Comparison of ENCODE assay signal across 19 cellular contexts in genomic region chr5:56106837-56107236, GRCh38.
"Had no signal": no experiment of that assay in that cellular context is flagged by ENCODE, and none has a peak within 500 bp of the region (broad histone marks: within the 10 kb centered on the region; RNA-seq: fewer than 3 reads in every experiment).

No MANE protein-coding gene starts in this region.

- H3K27me3 Mint-ChIP-seq: activated naive CD8-positive, alpha-beta T cell; activated T-helper 17 cell treated with anti-CD3 and anti-CD28 coated beads, Interleukin-2, amount 50 U/mL, for 72 hours had no signal

- H3K9me3 Mint-ChIP-seq: activated T-helper 17 cell treated with anti-CD3 and anti-CD28 coated beads, Interleukin-2, amount 50 U/mL, for 72 hours had no signal

- H3K27me3 ChIP-seq: esophagus muscularis mucosa, heart right ventricle, tibial artery had no signal

- H3K4me3 Mint-ChIP-seq: activated CD8-positive, alpha-beta T cell treated with anti-CD3 and anti-CD28 coated beads, Interleukin-2, amount 10 ng/mL, durations not matched to agents 7 days and 5 days; activated naive CD8-positive, alpha-beta T cell; activated T-helper 17 cell treated with anti-CD3 and anti-CD28 coated beads, Interleukin-2, amount 50 U/mL, for 72 hours had no signal

- H3K36me3 ChIP-seq: esophagus muscularis mucosa, heart right ventricle, left ventricle myocardium inferior, tibial artery had no signal

- H3K4me3 ChIP-seq: esophagus muscularis mucosa, heart right ventricle, left ventricle myocardium inferior, SK-N-MC, tibial artery had no signal

- H3K27ac Mint-ChIP-seq: activated CD8-positive, alpha-beta T cell treated with anti-CD3 and anti-CD28 coated beads, Interleukin-2, amount 10 ng/mL, durations not matched to agents 7 days and 5 days; activated T-helper 17 cell treated with anti-CD3 and anti-CD28 coated beads, Interleukin-2, amount 50 U/mL, for 72 hours had no signal

- ATAC-seq: activated CD8-positive, alpha-beta T cell treated with anti-CD3 and anti-CD28 coated beads, Interleukin-2, amount 10 ng/mL, durations not matched to agents 7 days and 5 days; activated T-helper 17 cell treated with anti-CD3 and anti-CD28 coated beads, Interleukin-2, amount 50 U/mL, for 72 hours; heart right ventricle had no signal

- H3K27ac ChIP-seq: esophagus muscularis mucosa, heart right ventricle, SK-N-MC, tibial artery had no signal

- DNase-seq: activated CD4-positive, CD25-positive, alpha-beta regulatory T cell; activated CD8-positive, alpha-beta T cell treated with anti-CD3 and anti-CD28 coated beads, Interleukin-2, amount 10 ng/mL, durations not matched to agents 7 days and 5 days; amniotic stem cell; dermis blood vessel endothelial cell; effector memory CD4-positive, alpha-beta T cell; heart right ventricle; left ventricle myocardium inferior; mammary epithelial cell; midbrain; stimulated activated CD4-positive, alpha-beta T cell treated with anti-CD3 and anti-CD28 coated beads, Interleukin-12 subunit alpha, Interleukin-12 subunit beta, amount 100 ng/mL, for 4 hours; stimulated activated CD4-positive, alpha-beta T cell treated with anti-CD3 and anti-CD28 coated beads, Interleukin-1b, Interleukin-23, amount 100 ng/mL, for 48 hours; stimulated activated CD8-positive, alpha-beta memory T cell treated with anti-CD3 and anti-CD28 coated beads, Interleukin-4, amount 100 ng/mL, for 48 hours; stimulated activated naive CD4-positive, alpha-beta T cell treated with Interleukin-2 at 50 U/mL for 16 hours; T1000; tibial artery had no signal

- H3K4me1 ChIP-seq: left ventricle myocardium inferior, tibial artery had no signal

- H3K9me3 ChIP-seq: esophagus muscularis mucosa, heart right ventricle, left ventricle myocardium inferior, tibial artery had no signal
